1 cellular context compared by ENCODE assay signal in the genomic region with DNA sequence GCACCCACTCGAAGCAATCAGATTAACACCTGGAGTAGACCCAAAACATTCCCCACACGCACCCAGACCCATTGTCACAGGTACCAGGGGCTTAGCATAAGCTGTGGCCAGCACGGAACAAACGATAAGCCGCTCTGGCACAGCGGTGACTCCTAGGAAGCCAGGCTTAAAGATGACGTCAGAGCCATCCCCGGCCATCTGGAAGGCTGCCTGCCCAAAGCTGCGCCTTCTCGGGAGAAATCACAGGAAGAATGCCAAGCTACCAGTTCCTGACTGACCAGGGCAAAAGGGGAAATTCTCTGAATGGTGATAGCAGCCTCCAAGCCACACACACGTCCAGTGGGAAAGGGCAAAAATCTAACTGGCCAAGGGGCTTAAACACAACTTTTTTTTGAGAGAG.
A peak's percentile ranks its signal among the peaks of the same experiment; 100 is the strongest.
TF ChIP-seq lines count a peak whose summit lies in the region.

No MANE protein-coding gene starts in this region.

TF ChIP-seq in SK-N-SH, 30 proteins besides CTCF, POLR2A, EP300 and RAD21:
- TF ChIP-seq, protein P1, sequence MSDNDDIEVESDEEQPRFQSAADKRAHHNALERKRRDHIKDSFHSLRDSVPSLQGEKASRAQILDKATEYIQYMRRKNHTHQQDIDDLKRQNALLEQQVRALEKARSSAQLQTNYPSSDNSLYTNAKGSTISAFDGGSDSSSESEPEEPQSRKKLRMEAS (IDR thresholded peaks at IDR 0.05; ENCODE audit: low read depth): peak; percentile 59; the same call in 1 of the 2 replicates
- TF ChIP-seq SIN3A (IDR thresholded peaks at IDR 0.05; ENCODE audit: borderline replicate concordance, low read depth, low read length): no peak
- TF ChIP-seq FOXM1 (IDR thresholded peaks at IDR 0.05; ENCODE audit: low read depth): no peak
- TF ChIP-seq GATA2 (CRISPR knock-in tag; IDR thresholded peaks at IDR 0.05): peak; percentile 37; the same call in 1 of the 2 replicates
- TF ChIP-seq TCF12 (IDR thresholded peaks at IDR 0.05): peak; percentile 75
- no peak; the same call in 1 of the 2 replicates for TF ChIP-seq GABPA (IDR thresholded peaks at IDR 0.05; ENCODE audit: low read depth)
- no peak for TF ChIP-seq RCOR1 (IDR thresholded peaks at IDR 0.05; ENCODE audit: low read length)
- TF ChIP-seq MXI1 (IDR thresholded peaks at IDR 0.05; ENCODE audit: low read depth, low read length): peak; percentile 40; the same call in 1 of the 2 replicates
- TF ChIP-seq JUND (IDR thresholded peaks at IDR 0.05): no peak
- TF ChIP-seq NFIC (IDR thresholded peaks at IDR 0.05; ENCODE audit: borderline replicate concordance): peak; percentile 52
TF ChIP-seq in SK-N-SH: peak in this region for 5.
